Comparison of ENCODE assay signal across 1 cellular context in the genomic region with DNA sequence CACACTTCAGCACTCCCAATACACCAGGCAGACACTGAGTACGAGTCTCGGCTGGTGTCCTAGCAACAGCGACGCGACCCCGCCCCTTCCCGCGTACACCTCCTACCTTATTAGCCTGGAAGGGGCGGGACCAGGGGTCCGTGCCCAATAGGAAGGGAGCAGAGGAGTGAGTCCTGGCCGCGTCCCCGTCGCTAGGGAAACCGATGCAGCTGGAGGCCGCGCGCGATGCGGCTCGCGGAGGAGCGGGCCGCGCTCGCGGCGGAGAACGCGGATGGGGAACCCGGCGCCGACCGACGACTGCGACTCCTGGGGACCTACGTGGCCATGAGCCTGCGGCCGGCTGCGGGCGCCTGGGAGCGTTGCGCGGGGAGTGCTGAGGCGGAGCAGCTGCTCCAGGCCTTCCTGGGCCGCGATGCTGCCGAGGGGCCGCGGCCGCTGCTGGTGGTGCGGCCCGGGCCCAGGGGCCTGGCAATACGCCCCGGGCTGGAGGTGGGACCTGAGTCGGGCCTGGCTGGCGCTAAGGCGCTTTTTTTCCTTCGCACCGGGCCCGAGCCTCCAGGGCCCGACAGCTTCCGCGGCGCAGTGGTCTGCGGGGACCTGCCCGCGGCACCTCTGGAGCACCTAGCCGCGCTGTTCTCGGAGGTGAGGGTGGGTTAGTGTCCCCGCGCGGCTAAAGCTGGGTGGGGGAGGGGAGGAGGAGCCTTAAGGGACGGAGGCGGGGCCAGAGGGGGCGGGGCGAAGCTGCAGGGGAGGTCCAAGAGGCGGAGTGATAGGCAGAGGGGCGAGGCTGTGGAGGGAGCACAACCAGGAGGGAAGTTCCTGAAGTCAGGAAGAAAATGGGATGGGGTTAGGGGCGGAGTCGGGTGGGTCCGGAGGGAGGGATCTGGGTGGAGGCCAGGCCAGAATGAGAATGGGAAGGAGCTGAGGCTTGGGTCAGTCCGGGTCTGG.
TF ChIP-seq lines count a peak whose summit lies in the region.

Gene DNAH9 (plus strand): TSS at position 197 of the 948 bp plus-strand sequence. CDS start 29 bp downstream, at position 226.

TF ChIP-seq in K562, 482 proteins besides CTCF, POLR2A, EP300 and RAD21 (continued from another document):
- TF ChIP-seq, protein P1, sequence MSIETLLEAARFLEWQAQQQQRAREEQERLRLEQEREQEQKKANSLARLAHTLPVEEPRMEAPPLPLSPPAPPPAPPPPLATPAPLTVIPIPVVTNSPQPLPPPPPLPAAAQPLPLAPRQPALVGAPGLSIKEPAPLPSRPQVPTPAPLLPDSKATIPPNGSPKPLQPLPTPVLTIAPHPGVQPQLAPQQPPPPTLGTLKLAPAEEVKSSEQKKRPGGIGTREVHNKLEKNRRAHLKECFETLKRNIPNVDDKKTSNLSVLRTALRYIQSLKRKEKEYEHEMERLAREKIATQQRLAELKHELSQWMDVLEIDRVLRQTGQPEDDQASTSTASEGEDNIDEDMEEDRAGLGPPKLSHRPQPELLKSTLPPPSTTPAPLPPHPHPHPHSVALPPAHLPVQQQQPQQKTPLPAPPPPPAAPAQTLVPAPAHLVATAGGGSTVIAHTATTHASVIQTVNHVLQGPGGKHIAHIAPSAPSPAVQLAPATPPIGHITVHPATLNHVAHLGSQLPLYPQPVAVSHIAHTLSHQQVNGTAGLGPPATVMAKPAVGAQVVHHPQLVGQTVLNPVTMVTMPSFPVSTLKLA (conservative IDR thresholded peaks at IDR 0.05), result peak in 1 of 2 experiments; percentile 55; a peak in 2 of 4 replicates
- TF ChIP-seq MXI1 (IDR thresholded peaks at IDR 0.05; ENCODE audit: low read depth, low read length) (peak; percentile 78; the same call in 1 of the 2 replicates), CREM (IDR thresholded peaks at IDR 0.05; ENCODE audit: low read depth) (0 out of 2 replicates have a peak, but pooled peaks have one; percentile 8), TFAP4 (CRISPR knock-in tag; IDR thresholded peaks at IDR 0.05; ENCODE audit: borderline replicate concordance) (peak; percentile 90), CXXC5 (CRISPR knock-in tag; IDR thresholded peaks at IDR 0.05) (peak; percentile 23; the same call in 1 of the 2 replicates), PHF8 (IDR thresholded peaks at IDR 0.05; ENCODE audit: borderline replicate concordance, low read length) (peak; percentile 22; the same call in 1 of the 2 replicates), BACH1 (tag; IDR thresholded peaks at IDR 0.05) (no peak), SAP30 (IDR thresholded peaks at IDR 0.05; ENCODE audit: borderline replicate concordance, insufficient read depth, low read depth, low read length, poor library complexity, severe bottlenecking) (peak; percentile 56)
- TF ChIP-seq, protein P2, sequence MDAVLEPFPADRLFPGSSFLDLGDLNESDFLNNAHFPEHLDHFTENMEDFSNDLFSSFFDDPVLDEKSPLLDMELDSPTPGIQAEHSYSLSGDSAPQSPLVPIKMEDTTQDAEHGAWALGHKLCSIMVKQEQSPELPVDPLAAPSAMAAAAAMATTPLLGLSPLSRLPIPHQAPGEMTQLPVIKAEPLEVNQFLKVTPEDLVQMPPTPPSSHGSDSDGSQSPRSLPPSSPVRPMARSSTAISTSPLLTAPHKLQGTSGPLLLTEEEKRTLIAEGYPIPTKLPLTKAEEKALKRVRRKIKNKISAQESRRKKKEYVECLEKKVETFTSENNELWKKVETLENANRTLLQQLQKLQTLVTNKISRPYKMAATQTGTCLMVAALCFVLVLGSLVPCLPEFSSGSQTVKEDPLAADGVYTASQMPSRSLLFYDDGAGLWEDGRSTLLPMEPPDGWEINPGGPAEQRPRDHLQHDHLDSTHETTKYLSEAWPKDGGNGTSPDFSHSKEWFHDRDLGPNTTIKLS (IDR thresholded peaks at IDR 0.05; ENCODE audit: borderline replicate concordance, low read depth), result no peak
- TF ChIP-seq, protein P3, sequence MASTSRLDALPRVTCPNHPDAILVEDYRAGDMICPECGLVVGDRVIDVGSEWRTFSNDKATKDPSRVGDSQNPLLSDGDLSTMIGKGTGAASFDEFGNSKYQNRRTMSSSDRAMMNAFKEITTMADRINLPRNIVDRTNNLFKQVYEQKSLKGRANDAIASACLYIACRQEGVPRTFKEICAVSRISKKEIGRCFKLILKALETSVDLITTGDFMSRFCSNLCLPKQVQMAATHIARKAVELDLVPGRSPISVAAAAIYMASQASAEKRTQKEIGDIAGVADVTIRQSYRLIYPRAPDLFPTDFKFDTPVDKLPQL (IDR thresholded peaks at IDR 0.05; ENCODE audit: extremely low read depth, insufficient read length), result no peak
